ENCODE assay signal across 20 cellular contexts in genomic region chr17:82049106-82049505, GRCh38.
"Had no signal": no experiment of that assay in that cellular context is flagged by ENCODE, and none has a peak within 500 bp of the region (broad histone marks: within the 10 kb centered on the region; RNA-seq: fewer than 3 reads in every experiment).

No MANE protein-coding gene starts in this region.

- H2AFZ ChIP-seq: hepatocyte had no signal

- H3K27ac Mint-ChIP-seq: activated B cell treated with CpG ODN at 0.5 μM for 24 hours; activated CD4-positive, alpha-beta T cell treated with anti-CD3 and anti-CD28 coated beads, Interleukin-2, amount 10 ng/mL, durations not matched to agents 7 days and 5 days; activated T-helper 17 cell treated with anti-CD3 and anti-CD28 coated beads, Interleukin-2, amount 50 U/mL, for 72 hours; nephron progenitor cell; T-helper 2 cell treated with Interferon-gamma antibody and Interleukin-4, amounts not matched to agents 5 μg/mL and 100 μg/mL, for 36 hours had no signal

- DNase-seq: activated B cell treated with CpG ODN at 0.5 μM for 24 hours; activated CD4-positive, alpha-beta T cell treated with anti-CD3 and anti-CD28 coated beads, Interleukin-2, amount 10 ng/mL, durations not matched to agents 7 days and 5 days; amniotic stem cell; central memory CD4-positive, alpha-beta T cell; cortex of kidney; effector CD8-positive, alpha-beta T cell; esophagus squamous epithelium; left ventricle myocardium inferior; nephron progenitor cell; stimulated activated CD4-positive, alpha-beta T cell treated with anti-CD3 and anti-CD28 coated beads, Interleukin-12 subunit alpha, Interleukin-12 subunit beta, amount 100 ng/mL, for 4 hours; stimulated activated CD4-positive, alpha-beta T cell treated with anti-CD3 and anti-CD28 coated beads, Interleukin-2, amount 100 ng/mL, for 24 hours; stomach; testis had no signal

- H3K4me3 Mint-ChIP-seq: activated B cell treated with CpG ODN at 0.5 μM for 24 hours; activated CD4-positive, alpha-beta T cell treated with anti-CD3 and anti-CD28 coated beads, Interleukin-2, amount 10 ng/mL, durations not matched to agents 7 days and 5 days; activated naive CD4-positive, alpha-beta T cell treated with anti-CD3 and anti-CD28 coated beads, Interleukin-2, amount 50 U/mL, for 24 hours; activated T-helper 17 cell treated with anti-CD3 and anti-CD28 coated beads, Interleukin-2, amount 50 U/mL, for 72 hours; nephron progenitor cell; T-helper 2 cell treated with Interferon-gamma antibody and Interleukin-4, amounts not matched to agents 5 μg/mL and 100 μg/mL, for 36 hours had no signal

- H3K4me1 Mint-ChIP-seq: activated T-helper 17 cell treated with anti-CD3 and anti-CD28 coated beads, Interleukin-2, amount 50 U/mL, for 72 hours had no signal

- H3K27me3 ChIP-seq: esophagus squamous epithelium, hepatocyte, pancreas, stomach, testis had no signal

- FAIRE-seq: endothelial cell of umbilical vein, kidney, pancreas had no signal

- H3K4me3 ChIP-seq: esophagus squamous epithelium, hepatocyte, pancreas, testis had no signal

- H3K36me3 Mint-ChIP-seq: activated naive CD4-positive, alpha-beta T cell treated with anti-CD3 and anti-CD28 coated beads, Interleukin-2, amount 50 U/mL, for 24 hours had no signal

- H3K27ac ChIP-seq: esophagus squamous epithelium, hepatocyte, left ventricle myocardium inferior, pancreas, stomach, testis had no signal

- ATAC-seq: activated T-helper 17 cell treated with anti-CD3 and anti-CD28 coated beads, Interleukin-2, amount 50 U/mL, for 72 hours; pancreas had no signal

- H3K9me3 ChIP-seq: esophagus squamous epithelium, left ventricle myocardium inferior, pancreas, stomach, testis had no signal

- H3K9me3 Mint-ChIP-seq: activated B cell treated with CpG ODN at 0.5 μM for 24 hours; activated CD4-positive, alpha-beta T cell treated with anti-CD3 and anti-CD28 coated beads, Interleukin-2, amount 10 ng/mL, durations not matched to agents 7 days and 5 days; activated naive CD4-positive, alpha-beta T cell treated with anti-CD3 and anti-CD28 coated beads, Interleukin-2, amount 50 U/mL, for 24 hours; activated T-helper 17 cell treated with anti-CD3 and anti-CD28 coated beads, Interleukin-2, amount 50 U/mL, for 72 hours; nephron progenitor cell; T-helper 2 cell treated with Interferon-gamma antibody and Interleukin-4, amounts not matched to agents 5 μg/mL and 100 μg/mL, for 36 hours had no signal

- H3K36me3 ChIP-seq: pancreas had no signal

- H3K27me3 Mint-ChIP-seq: activated B cell treated with CpG ODN at 0.5 μM for 24 hours; activated CD4-positive, alpha-beta T cell treated with anti-CD3 and anti-CD28 coated beads, Interleukin-2, amount 10 ng/mL, durations not matched to agents 7 days and 5 days; activated naive CD4-positive, alpha-beta T cell treated with anti-CD3 and anti-CD28 coated beads, Interleukin-2, amount 50 U/mL, for 24 hours; activated T-helper 17 cell treated with anti-CD3 and anti-CD28 coated beads, Interleukin-2, amount 50 U/mL, for 72 hours had no signal
